Comparison of ENCODE assay signal across 27 cellular contexts in genomic region chr22:27905638-27906037, GRCh38. TPM values are rescaled to one million over a fixed set of nuclear protein-coding genes. Genes with fewer than 3 reads are reported as not detected.
DNase-seq lines count a peak whose midpoint lies in the region; ATAC-seq and TF ChIP-seq lines count a peak whose summit lies in the region.
"Had no signal": no experiment of that assay in that cellular context is flagged by ENCODE, and none has a peak within 500 bp of the region (broad histone marks: within the 10 kb centered on the region; RNA-seq: fewer than 3 reads in every experiment).

No MANE protein-coding gene starts in this region.

- no peaks in the 10 kb centered on the region for H3K27me3 Mint-ChIP-seq in activated T-helper 1 cell treated with anti-CD3 and anti-CD28 coated beads, Interleukin-12 subunit alpha, Interleukin-12 subunit beta, Interleukin-2, Interleukin-4 antibody, amounts not matched to agents 30 ng/mL and 10 ng/mL and 1 ng/mL, durations not matched to agents 14 hours and 24 hours and 36 hours (ENCODE audit: insufficient read depth)
- H3K27me3 Mint-ChIP-seq: activated T-cell treated with anti-CD3 and anti-CD28 coated beads, Interleukin-2, amount 50 U/mL, for 24 hours; natural killer cell treated with Interleukin-12 subunit alpha and Interleukin-12 subunit beta and Interleukin-15 and Interleukin-18, amount 100 ng/mL, for 72 hours had no signal

- ATAC-seq in Right ventricle myocardium inferior (peak; percentile 64), right cardiac atrium (peak; percentile 35 to 38), thoracic aorta (ENCODE audit: insufficient number of reproducible peaks, low FRiP score, low read depth) (no peak), HG02588 (IDR thresholded peaks at IDR 0.05; ENCODE audit: unreplicated experiment) (no peak), HG03159 (IDR thresholded peaks at IDR 0.05; ENCODE audit: unreplicated experiment) (no peak)
- ATAC-seq: left lung; natural killer cell treated with Interleukin-12 subunit alpha and Interleukin-12 subunit beta and Interleukin-15 and Interleukin-18, amount 100 ng/mL, for 72 hours; PC-3; right lobe of liver had no signal

- peaks cover 56% of the 10 kb centered on the region for H3K4me1 Mint-ChIP-seq in activated T-helper 1 cell treated with anti-CD3 and anti-CD28 coated beads, Interleukin-12 subunit alpha, Interleukin-12 subunit beta, Interleukin-2, Interleukin-4 antibody, amounts not matched to agents 30 ng/mL and 10 ng/mL and 1 ng/mL, durations not matched to agents 14 hours and 24 hours and 36 hours (ENCODE audit: low read depth)

- intact Hi-C loops in Right ventricle myocardium inferior (cut with DNase I) (no loop called here), left ventricle myocardium inferior (cut with micrococcal nuclease) (no loop called here), right cardiac atrium (cut with DNase I) (loop anchor here in 1 of 4 donors (10.0 kb wide), 1 partner anchor 59 kb away; no protein-coding TSS in a partner anchor), tibial artery (cut with DNase I; ENCODE audit: low total_unique reads) (no loop called here)
- intact Hi-C loops in activated T-helper 1 cell treated with anti-CD3 and anti-CD28 coated beads, Interleukin-12 subunit alpha, Interleukin-12 subunit beta, Interleukin-2, Interleukin-4 antibody, amounts not matched to agents 30 ng/mL and 10 ng/mL and 1 ng/mL, durations not matched to agents 14 hours and 24 hours and 36 hours (cut with micrococcal nuclease): loop anchor here (2.0 kb wide), 1 partner anchor 13 kb away; the partner anchor contains the start of gene PITPNB

- peak overlapping the region; percentile 1 for H3K27ac Mint-ChIP-seq in activated T-helper 1 cell treated with anti-CD3 and anti-CD28 coated beads, Interleukin-12 subunit alpha, Interleukin-12 subunit beta, Interleukin-2, Interleukin-4 antibody, amounts not matched to agents 30 ng/mL and 10 ng/mL and 1 ng/mL, durations not matched to agents 14 hours and 24 hours and 36 hours
- H3K27ac Mint-ChIP-seq: activated naive CD4-positive, alpha-beta T cell treated with anti-CD3 and anti-CD28 coated beads for 36 hours; activated T-cell treated with anti-CD3 and anti-CD28 coated beads, Interleukin-2, amount 50 U/mL, for 24 hours had no signal

- no peak overlapping the region for H3K4me3 Mint-ChIP-seq in activated T-helper 1 cell treated with anti-CD3 and anti-CD28 coated beads, Interleukin-12 subunit alpha, Interleukin-12 subunit beta, Interleukin-2, Interleukin-4 antibody, amounts not matched to agents 30 ng/mL and 10 ng/mL and 1 ng/mL, durations not matched to agents 14 hours and 24 hours and 36 hours
- H3K4me3 Mint-ChIP-seq: activated naive CD4-positive, alpha-beta T cell treated with anti-CD3 and anti-CD28 coated beads for 36 hours; activated T-cell treated with anti-CD3 and anti-CD28 coated beads, Interleukin-2, amount 50 U/mL, for 24 hours; natural killer cell treated with Interleukin-12 subunit alpha and Interleukin-12 subunit beta and Interleukin-15 and Interleukin-18, amount 100 ng/mL, for 72 hours had no signal

- TF ChIP-seq CTCF in left ventricle myocardium inferior (IDR thresholded peaks at IDR 0.05; ENCODE audit: borderline replicate concordance): no peak
- TF ChIP-seq CTCF in thoracic aorta (IDR thresholded peaks at IDR 0.05): no peak
- no peak for TF ChIP-seq CTCF in tibial artery (IDR thresholded peaks at IDR 0.05)

- H3K4me1 ChIP-seq in left ventricle myocardium inferior (peaks cover 18% of the 10 kb centered on the region), right cardiac atrium (ENCODE audit: control insufficient read depth, insufficient read depth, low read length) (no peaks in the 10 kb centered on the region), thoracic aorta (ENCODE audit: control insufficient read depth in 1 of 2, low read depth in 2 of 2) (peaks cover 18 to 49% of the 10 kb centered on the region in 2 donors), tibial artery (peaks cover 0 to 23% (median 0%) of the 10 kb centered on the region in 4 donors)
- H3K4me1 ChIP-seq: parathyroid adenoma, right lobe of liver had no signal

- no peak for DNase-seq in Right ventricle myocardium inferior (ENCODE audit: missing footprints)
- DNase-seq in left ventricle myocardium inferior: no peak
- DNase-seq in activated T-helper 1 cell treated with anti-CD3 and anti-CD28 coated beads, Interleukin-12 subunit alpha, Interleukin-12 subunit beta, Interleukin-2, Interleukin-4 antibody, amounts not matched to agents 30 ng/mL and 10 ng/mL and 1 ng/mL, durations not matched to agents 14 hours and 24 hours and 36 hours (ENCODE audit: low spot score): no peak
- no peak for DNase-seq in right cardiac atrium
- no peak for DNase-seq in thoracic aorta (ENCODE audit: low spot score)
- no peak for DNase-seq in tibial artery
- DNase-seq: activated CD4-positive, alpha-beta T cell treated with anti-CD3 and anti-CD28 coated beads for 1 hour; activated naive CD4-positive, alpha-beta T cell treated with anti-CD3 and anti-CD28 coated beads for 36 hours; activated T-cell treated with anti-CD3 and anti-CD28 coated beads, Interleukin-2, amount 50 U/mL, for 24 hours; anterior cingulate cortex; caudate nucleus; COR-L47; DMS79; dorsolateral prefrontal cortex; foreskin melanocyte; hypothalamus; left lung; NCI-H1417 treated with DMSO at 0.1 percent for 48 hours; NCI-H2107; PC-3; right lobe of liver; SHP77 treated with DMSO at 0.1 percent for 48 hours; SW 1271 had no signal

- H3K9me3 ChIP-seq in left ventricle myocardium inferior (replicated peaks) (no peaks in the 10 kb centered on the region), right cardiac atrium (ENCODE audit: control insufficient read depth, low read length) (no peaks in the 10 kb centered on the region), thoracic aorta (no peaks in the 10 kb centered on the region), tibial artery (no peaks in the 10 kb centered on the region)
- H3K9me3 ChIP-seq: left lung, right lobe of liver had no signal

- no peaks in the 10 kb centered on the region for H3K9me3 Mint-ChIP-seq in activated T-helper 1 cell treated with anti-CD3 and anti-CD28 coated beads, Interleukin-12 subunit alpha, Interleukin-12 subunit beta, Interleukin-2, Interleukin-4 antibody, amounts not matched to agents 30 ng/mL and 10 ng/mL and 1 ng/mL, durations not matched to agents 14 hours and 24 hours and 36 hours
- H3K9me3 Mint-ChIP-seq: activated naive CD4-positive, alpha-beta T cell treated with anti-CD3 and anti-CD28 coated beads for 36 hours; activated T-cell treated with anti-CD3 and anti-CD28 coated beads, Interleukin-2, amount 50 U/mL, for 24 hours; natural killer cell treated with Interleukin-12 subunit alpha and Interleukin-12 subunit beta and Interleukin-15 and Interleukin-18, amount 100 ng/mL, for 72 hours had no signal

- 73% methylated on average over 4 of the region's 4 CpGs for WGBS in right cardiac atrium

- no peak overlapping the region for H3K4me3 ChIP-seq in left ventricle myocardium inferior
- no peak overlapping the region for H3K4me3 ChIP-seq in right cardiac atrium (ENCODE audit: low read length)
- peak overlapping the region; percentile 17 for H3K4me3 ChIP-seq in thoracic aorta
- H3K4me3 ChIP-seq in tibial artery: no peak overlapping the region
- H3K4me3 ChIP-seq: dorsolateral prefrontal cortex, left lung, right lobe of liver had no signal

- H3K36me3 ChIP-seq in left ventricle myocardium inferior: peaks cover 58% of the 10 kb centered on the region
- H3K36me3 ChIP-seq in thoracic aorta: peaks cover 7% of the 10 kb centered on the region
- H3K36me3 ChIP-seq in tibial artery: peaks cover 32 to 47% (median 45%) of the 10 kb centered on the region in 3 donors

- H3K27me3 ChIP-seq in left ventricle myocardium inferior (ENCODE audit: low read depth): no peaks in the 10 kb centered on the region
- no peaks in the 10 kb centered on the region for H3K27me3 ChIP-seq in right cardiac atrium (ENCODE audit: control insufficient read depth, insufficient read depth)
- no peaks in the 10 kb centered on the region for H3K27me3 ChIP-seq in thoracic aorta (replicated peaks; ENCODE audit: insufficient read depth)
- H3K27me3 ChIP-seq in tibial artery: no peaks in the 10 kb centered on the region
- H3K27me3 ChIP-seq: dorsolateral prefrontal cortex, left lung, right lobe of liver had no signal

- H3K36me3 Mint-ChIP-seq in activated T-helper 1 cell treated with anti-CD3 and anti-CD28 coated beads, Interleukin-12 subunit alpha, Interleukin-12 subunit beta, Interleukin-2, Interleukin-4 antibody, amounts not matched to agents 30 ng/mL and 10 ng/mL and 1 ng/mL, durations not matched to agents 14 hours and 24 hours and 36 hours (ENCODE audit: low read depth): peaks cover 56% of the 10 kb centered on the region

- H3K27ac ChIP-seq in left ventricle myocardium inferior (replicated peaks): no peak overlapping the region
- no peak overlapping the region for H3K27ac ChIP-seq in right cardiac atrium (ENCODE audit: low read length)
- H3K27ac ChIP-seq in thoracic aorta: peak overlapping the region; percentile 18 to 50
- H3K27ac ChIP-seq in tibial artery: peak overlapping the region in 1 of 2 donors; percentile 0
- H3K27ac ChIP-seq: dorsolateral prefrontal cortex, left lung, parathyroid adenoma, right lobe of liver had no signal

RNA-seq across cellular contexts. Expression of gene PITPNB, which starts 13.4 kb away (rescaled TPM):
- 43.7 TPM for total RNA-seq in Right ventricle myocardium inferior
- total RNA-seq in left ventricle myocardium inferior: 60.0 TPM
- 153 and 154 TPM in 2 replicates for total RNA-seq in activated T-helper 1 cell treated with anti-CD3 and anti-CD28 coated beads, Interleukin-12 subunit alpha, Interleukin-12 subunit beta, Interleukin-2, Interleukin-4 antibody, amounts not matched to agents 30 ng/mL and 10 ng/mL and 1 ng/mL, durations not matched to agents 14 hours and 24 hours and 36 hours
- 10 to 100 TPM; 77.3 to 92.7 (median 84.1) TPM for total RNA-seq in right cardiac atrium
- 24.5 TPM for polyA plus RNA-seq in right cardiac atrium
- 100 to 1,000 TPM in 1 of 2 donors, 10 to 100 TPM in 1; 42.2 to 111 TPM for total RNA-seq in thoracic aorta

Comparison
In these comparisons a context has a peak if more than half of its experiments do, and no peak if none do; other contexts are left out.
1. ATAC-seq: peak in Right ventricle myocardium inferior (single experiment) and right cardiac atrium (2 of 2); none in thoracic aorta (single experiment), HG02588 (single experiment) and HG03159 (single experiment).
2. H3K27ac ChIP-seq: peak in thoracic aorta (2 of 2); none in left ventricle myocardium inferior (single experiment) and right cardiac atrium (single experiment).